In genomic region chr2:173571021-173571821, GRCh38 we compare ENCODE assay signal across 8 cellular contexts.
DNase-seq lines count a peak whose midpoint lies in the region; ATAC-seq lines count a peak whose summit lies in the region.

No MANE protein-coding gene starts in this region.

- no peaks in the 10 kb centered on the region for H3K27me3 ChIP-seq in HAP-1 (ENCODE audit: low read depth)
- no peaks in the 10 kb centered on the region for H3K27me3 ChIP-seq in esophagus (ENCODE audit: control insufficient read depth in 1 of 2, insufficient read depth in 2 of 2, low read length in 2 of 2)
- H3K27me3 ChIP-seq in rectal smooth muscle tissue (ENCODE audit: control insufficient read depth, insufficient read depth, low read length): no peaks in the 10 kb centered on the region

- no peak for ATAC-seq in HG03280 (IDR thresholded peaks at IDR 0.05; ENCODE audit: unreplicated experiment)

- H3K4me1 ChIP-seq in HAP-1 (peaks cover 30% of the 10 kb centered on the region), esophagus (ENCODE audit: control insufficient read depth in 2 of 2, insufficient read depth in 2 of 2, low read length in 1 of 2) (peaks cover 0 to 10% of the 10 kb centered on the region in 2 donors), rectal smooth muscle tissue (ENCODE audit: control insufficient read depth, insufficient read depth, low read length) (no peaks in the 10 kb centered on the region)

- in situ Hi-C loops in HAP-1 (cut with MboI; ENCODE audit: low sequenced_read_pairs): no loop called here

- peak overlapping the region; percentile 57 to 82 for H3K27ac ChIP-seq in esophagus (ENCODE audit: low read depth in 2 of 2, low read length in 1 of 2)
- H3K27ac ChIP-seq in rectal smooth muscle tissue (ENCODE audit: low read depth, low read length): no peak overlapping the region

- 10% methylated on average over 10 of the region's 10 CpGs for WGBS in esophagus, 2 donors

- no peaks in the 10 kb centered on the region for H3K9me3 ChIP-seq in HAP-1
- H3K9me3 ChIP-seq in esophagus (ENCODE audit: control insufficient read depth in 2 of 2, insufficient read depth in 1 of 2, low read depth in 1 of 2, low read length in 1 of 2): no peaks in the 10 kb centered on the region

- H3K36me3 ChIP-seq in HAP-1 (replicated peaks) (no peaks in the 10 kb centered on the region), esophagus (ENCODE audit: control insufficient read depth in 2 of 2, insufficient read depth in 2 of 2, low read length in 1 of 2) (no peaks in the 10 kb centered on the region), rectal smooth muscle tissue (ENCODE audit: control insufficient read depth, insufficient read depth, low read length) (no peaks in the 10 kb centered on the region)

- H3K9ac ChIP-seq in rectal smooth muscle tissue (ENCODE audit: low read length): no peak overlapping the region

- H3K4me3 ChIP-seq in HAP-1 (no peak overlapping the region), esophagus (ENCODE audit: low read depth in 1 of 2, low read length in 2 of 2) (peak overlapping the region in 1 of 2 donors; percentile 28), rectal smooth muscle tissue (ENCODE audit: low read length) (peak overlapping the region; percentile 0)

- DNase-seq in AG08396 (ENCODE audit: low spot score): peak; percentile 24
- DNase-seq in HAP-1 (ENCODE audit: low spot score in 2 of 2): peak; percentile 71 to 79
- DNase-seq in NCI-H774 (lab: John Stamatoyannopoulos, UW): peak; percentile 72
- no peak for DNase-seq in activated effector memory CD4-positive, alpha-beta T cell treated with anti-CD3 and anti-CD28 coated beads, Interleukin-2, amount 50 U/mL, for 16 hours
- no peak for DNase-seq in germinal center (ENCODE audit: low spot score)

Comparison
In these comparisons a context has a peak if more than half of its experiments do, and no peak if none do; other contexts are left out.
1. DNase-seq: peak in AG08396 (single experiment), HAP-1 (2 of 2) and NCI-H774 (single experiment); none in activated effector memory CD4-positive, alpha-beta T cell treated with anti-CD3 and anti-CD28 coated beads, Interleukin-2, amount 50 U/mL, for 16 hours (single experiment) and germinal center (single experiment).